In genomic region chr10:125011171-125011925, GRCh38 we compare ENCODE assay signal across 16 cellular contexts.
DNase-seq lines count a peak whose midpoint lies in the region; ATAC-seq and TF ChIP-seq lines count a peak whose summit lies in the region.
"Had no signal": no experiment of that assay in that cellular context is flagged by ENCODE, and none has a peak within 500 bp of the region (broad histone marks: within the 10 kb centered on the region; RNA-seq: fewer than 3 reads in every experiment).

No MANE protein-coding gene starts in this region.

- TF ChIP-seq CTCF in gastroesophageal sphincter (IDR thresholded peaks at IDR 0.05) (no peak), neutrophil (IDR thresholded peaks at IDR 0.05) (no peak), vagina (IDR thresholded peaks at IDR 0.05) (no peak)

- H3K27me3 ChIP-seq in gastroesophageal sphincter (no peaks in the 10 kb centered on the region), neutrophil (no peaks in the 10 kb centered on the region), vagina (no peaks in the 10 kb centered on the region)

- H3K4me1 ChIP-seq in gastroesophageal sphincter (peaks cover 0 to 90% (median 34%) of the 10 kb centered on the region in 3 donors), neutrophil (ENCODE audit: control insufficient read depth in 1 of 2, insufficient read depth in 1 of 2, low read depth in 1 of 2, low read length in 1 of 2) (peaks cover 20 to 25% of the 10 kb centered on the region in 2 experiments), vagina (peaks cover 81% of the 10 kb centered on the region)

- TF ChIP-seq POLR2A in gastroesophageal sphincter (IDR thresholded peaks at IDR 0.05) (no peak), vagina (IDR thresholded peaks at IDR 0.05) (no peak)

- H3K4me3 ChIP-seq in gastroesophageal sphincter (no peak overlapping the region), neutrophil (ENCODE audit: low read depth in 1 of 2, low read length in 1 of 2) (no peak overlapping the region), vagina (no peak overlapping the region)

- H3K36me3 ChIP-seq in gastroesophageal sphincter (peaks cover 0 to 39% of the 10 kb centered on the region in 2 donors), neutrophil (peaks cover 33% of the 10 kb centered on the region), vagina (no peaks in the 10 kb centered on the region)

- intact Hi-C loops in vagina (cut with DNase I): no loop called here

- H3K27ac ChIP-seq in gastroesophageal sphincter (peak overlapping the region in 3 of 4 donors; percentile 26 to 41 (median 31)), neutrophil (peak overlapping the region; percentile 40), vagina (peak overlapping the region; percentile 11)
- H3K27ac ChIP-seq: 22Rv1 had no signal

- no peak for TF ChIP-seq EP300 in gastroesophageal sphincter (IDR thresholded peaks at IDR 0.05)

- H3K9me3 ChIP-seq in gastroesophageal sphincter: no peaks in the 10 kb centered on the region
- no peaks in the 10 kb centered on the region for H3K9me3 ChIP-seq in neutrophil
- no peaks in the 10 kb centered on the region for H3K9me3 ChIP-seq in vagina

- 85 to 89% methylated on average over 11 to 14 of the region's 16 CpGs for WGBS in gastroesophageal sphincter (ENCODE audit: low coverage in 1 of 2), 2 donors

- DNase-seq in activated naive CD4-positive, alpha-beta T cell treated with anti-CD3 and anti-CD28 coated beads, Interleukin-2, amount 50 U/mL, for 16 hours: peak; percentile 1
- DNase-seq in activated naive CD4-positive, alpha-beta T cell treated with Interleukin-2 at 50 U/mL for 16 hours: no peak
- DNase-seq in vagina (ENCODE audit: extremely low spot score in 2 of 2): no peak
- DNase-seq: activated CD4-positive, alpha-beta T cell treated with anti-CD3 and anti-CD28 coated beads, Interleukin-2, amount 50 U/mL, for 1 hour; activated T-cell treated with anti-CD3 and anti-CD28 coated beads for 4 hours; HCEC 1CT; NCI-H187 treated with DMSO at 0.1 percent for 48 hours; NCI-H510A; stimulated activated CD4-positive, alpha-beta T cell treated with anti-CD3 and anti-CD28 coated beads, Interleukin-4, amount 100 ng/mL, for 1 hour had no signal

- ATAC-seq in gastroesophageal sphincter: no peak
- ATAC-seq in HG02840 (IDR thresholded peaks at IDR 0.05; ENCODE audit: low FRiP score, unreplicated experiment): no peak
- no peak for ATAC-seq in HG02970 (IDR thresholded peaks at IDR 0.05; ENCODE audit: low FRiP score, unreplicated experiment)
- no peak for ATAC-seq in HG03432 (IDR thresholded peaks at IDR 0.05; ENCODE audit: unreplicated experiment)
- ATAC-seq: activated naive CD4-positive, alpha-beta T cell treated with anti-CD3 and anti-CD28 coated beads, Interleukin-2, amount 50 U/mL, for 72 hours had no signal
